ENCODE assay signal across 10 cellular contexts in genomic region chr6:129707882-129708495, GRCh38. TPM values are rescaled to one million over a fixed set of nuclear protein-coding genes. Genes with fewer than 3 reads are reported as not detected.
DNase-seq lines count a peak whose midpoint lies in the region; ATAC-seq and TF ChIP-seq lines count a peak whose summit lies in the region.
"Had no signal": no experiment of that assay in that cellular context is flagged by ENCODE, and none has a peak within 500 bp of the region (broad histone marks: within the 10 kb centered on the region; RNA-seq: fewer than 3 reads in every experiment).

No MANE protein-coding gene starts in this region.

- peaks cover 3% of the 10 kb centered on the region for H3K4me1 ChIP-seq in RWPE2 (ENCODE audit: insufficient read depth, poor library complexity, severe bottlenecking)
- peaks cover 11 to 22% (median 19%) of the 10 kb centered on the region in 3 donors for H3K4me1 ChIP-seq in skeletal muscle tissue (ENCODE audit: control insufficient read depth in 3 of 3, insufficient read depth in 3 of 3, low read length in 3 of 3)

- H3K27ac ChIP-seq in RWPE2 (ENCODE audit: poor library complexity, severe bottlenecking) (peak overlapping the region; percentile 65), skeletal muscle tissue (ENCODE audit: low read depth, low read length) (peak overlapping the region; percentile 37)

- H3K9me3 ChIP-seq in RWPE2 (ENCODE audit: severe bottlenecking) (no peaks in the 10 kb centered on the region), skeletal muscle tissue (ENCODE audit: control insufficient read depth in 3 of 3, low read length in 3 of 3) (no peaks in the 10 kb centered on the region)

- H3K36me3 Mint-ChIP-seq in Calu3 (ENCODE audit: insufficient read depth, unreplicated experiment): peaks cover 60% of the 10 kb centered on the region

- H3K4me1 Mint-ChIP-seq in Calu3 (ENCODE audit: low read depth, unreplicated experiment): peaks cover 40% of the 10 kb centered on the region

- intact Hi-C loops in Calu3 (cut with micrococcal nuclease; ENCODE audit: unreplicated experiment): loop anchor here (5.0 kb wide), 1 partner anchor 36 kb away; no protein-coding TSS in a partner anchor

- H3K9ac ChIP-seq in skeletal muscle tissue (ENCODE audit: low read depth in 1 of 3, low read length in 3 of 3): peak overlapping the region; percentile 46 to 92 (median 78)

- DNase-seq in Calu3: no peak
- no peak for DNase-seq in RWPE2 (ENCODE audit: low spot score)
- no peak for DNase-seq in fibroblast of pulmonary artery (ENCODE audit: low read depth)
- DNase-seq in cerebellar nuclear complex (lab: John Stamatoyannopoulos, UW): no peak
- no peak for DNase-seq in activated effector memory CD4-positive, alpha-beta T cell treated with Interleukin-2 at 50 U/mL for 16 hours
- DNase-seq: head of caudate nucleus; stimulated activated CD8-positive, alpha-beta memory T cell treated with anti-CD3 and anti-CD28 coated beads, Interleukin-4, amount 100 ng/mL, for 48 hours had no signal

- BruUV-seq in Calu3 (replicated peaks; lab: Mats Ljungman, UMichigan): no TSS peak

- ATAC-seq in RWPE2 (ENCODE audit: low read depth): no peak; the same call in 2 of the 3 replicates
- ATAC-seq in GM21786 (IDR thresholded peaks at IDR 0.05; ENCODE audit: unreplicated experiment): no peak
- no peak for ATAC-seq in GM18520 (IDR thresholded peaks at IDR 0.05; ENCODE audit: unreplicated experiment)

- CTCF ChIA-PET in Calu3 (lab: Charles Lee): interaction anchor here (0.6 to 2.1 kb wide), 4 partner anchors 22 to 40 kb away, joined by 3 to 7 read pairs (median 4); no protein-coding TSS in a partner anchor

- peak overlapping the region; percentile 82 for H3K27ac Mint-ChIP-seq in Calu3 (ENCODE audit: unreplicated experiment)

- H3K4me3 Mint-ChIP-seq in Calu3 (ENCODE audit: low read depth, unreplicated experiment): peak overlapping the region; percentile 84

- peaks cover 26% of the 10 kb centered on the region for H3K36me3 ChIP-seq in RWPE2 (ENCODE audit: low read depth)
- H3K36me3 ChIP-seq in skeletal muscle tissue (ENCODE audit: control insufficient read depth in 3 of 3, insufficient read depth in 3 of 3, low read length in 3 of 3): peaks cover 0 to 4% (median 0%) of the 10 kb centered on the region in 3 donors

- no peak for TF ChIP-seq CTCF in Calu3 (IDR thresholded peaks at IDR 0.05; ENCODE audit: unreplicated experiment)
- TF ChIP-seq CTCF in RWPE2 (IDR thresholded peaks at IDR 0.05; ENCODE audit: poor library complexity, severe bottlenecking): no peak
- TF ChIP-seq CTCF in fibroblast of pulmonary artery (IDR thresholded peaks at IDR 0.05; ENCODE audit: low read length, missing control alignments): no peak

- H3K27me3 ChIP-seq in RWPE2 (ENCODE audit: insufficient read depth, poor library complexity, severe bottlenecking) (no peaks in the 10 kb centered on the region), skeletal muscle tissue (ENCODE audit: control insufficient read depth in 3 of 3, insufficient read depth in 3 of 3, low read length in 3 of 3) (no peaks in the 10 kb centered on the region)

- no peaks in the 10 kb centered on the region for H3K9me3 Mint-ChIP-seq in Calu3 (ENCODE audit: low read depth, unreplicated experiment)

- peak overlapping the region; percentile 48 for H3K4me3 ChIP-seq in RWPE2 (ENCODE audit: severe bottlenecking)
- H3K4me3 ChIP-seq in fibroblast of pulmonary artery (replicated peaks; ENCODE audit: low read depth, low read length): peak overlapping the region; percentile 80
- peak overlapping the region; percentile 85 to 94 (median 91) for H3K4me3 ChIP-seq in skeletal muscle tissue (ENCODE audit: low read length in 3 of 3)

- H3K27me3 Mint-ChIP-seq in Calu3 (ENCODE audit: unreplicated experiment): no peaks in the 10 kb centered on the region

RNA-seq across cellular contexts. Expression of gene ARHGAP18, which starts 2.0 kb away (rescaled TPM):
- total RNA-seq in Calu3 (2022) (64.5 and 65.6 TPM in 2 replicates), skeletal muscle tissue (12.5 TPM)
